35 cellular contexts compared by ENCODE assay signal in the genomic region with DNA sequence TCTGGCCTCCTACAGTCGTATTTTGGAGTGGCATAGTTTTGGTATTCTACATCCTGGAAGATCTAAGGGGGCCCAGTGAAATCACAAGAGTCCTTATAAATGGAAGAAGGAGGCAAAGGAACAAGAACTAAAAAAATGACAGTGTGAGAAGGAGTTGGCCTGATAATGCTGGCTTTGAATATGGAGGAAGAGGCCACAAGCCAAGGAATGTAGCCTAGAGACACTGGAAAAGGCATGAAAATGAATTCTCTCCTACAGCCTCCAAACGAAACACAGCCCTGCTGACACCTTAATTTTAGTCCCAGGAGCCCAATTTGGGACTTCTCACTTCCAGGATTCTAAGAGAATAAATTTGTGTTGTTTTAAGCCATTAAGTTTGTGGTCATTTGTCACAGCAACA. TPM values are rescaled to one million over a fixed set of nuclear protein-coding genes. Genes with fewer than 3 reads are reported as not detected.
"Had no signal": no experiment of that assay in that cellular context is flagged by ENCODE, and none has a peak within 500 bp of the region (broad histone marks: within the 10 kb centered on the region; RNA-seq: fewer than 3 reads in every experiment).

No MANE protein-coding gene starts in this region.

- H3K9me3 ChIP-seq: adrenal gland had no signal

- H3K27ac ChIP-seq: adrenal gland, ascending aorta, body of pancreas, brain microvascular endothelial cell, breast epithelium, cardiac muscle cell had no signal

- DNase-seq: activated effector memory CD4-positive, alpha-beta T cell treated with anti-CD3 and anti-CD28 coated beads, Interleukin-2, amount 50 U/mL, for 16 hours; activated effector memory CD4-positive, alpha-beta T cell treated with Interleukin-2 at 50 U/mL for 16 hours; activated gamma-delta T cell; activated gamma-delta T cell treated with Interleukin-2 at 50 U/mL for 16 hours; activated naive CD4-positive, alpha-beta T cell; activated naive CD4-positive, alpha-beta T cell treated with anti-CD3 and anti-CD28 coated beads for 36 hours; activated naive CD4-positive, alpha-beta T cell treated with anti-CD3 and anti-CD28 coated beads, Interleukin-2, amount 10 ng/mL, durations not matched to agents 7 days and 5 days; activated naive CD4-positive, alpha-beta T cell treated with anti-CD3 and anti-CD28 coated beads, Interleukin-2, amount 50 U/mL, for 16 hours; activated naive CD4-positive, alpha-beta T cell treated with Interleukin-2 at 50 U/mL for 16 hours; activated naive CD8-positive, alpha-beta T cell treated with anti-CD3 and anti-CD28 coated beads for 36 hours; activated naive CD8-positive, alpha-beta T cell treated with anti-CD3 and anti-CD28 coated beads, Interleukin-2, amount 10 ng/mL, durations not matched to agents 7 days and 5 days; activated naive CD8-positive, alpha-beta T cell treated with anti-CD3 and anti-CD28 coated beads, Interleukin-2, amount 50 U/mL, for 24 hours; activated T-cell treated with anti-CD3 and anti-CD28 coated beads, Interleukin-2, amount 50 U/mL, for 24 hours; activated T-cell treated with anti-CD3 and anti-CD28 coated beads, Interleukin-2, amount 50 U/mL, for 4 hours; activated T-cell treated with anti-CD3 and anti-CD28 coated beads, Interleukin-2, amount 50 U/mL, for 48 hours; activated T-cell treated with anti-CD3 and anti-CD28 coated beads, Interleukin-2, amount 50 U/mL, for 72 hours; adrenal gland; amniotic stem cell; amygdala; anterior cingulate cortex; aorta; body of pancreas; brain microvascular endothelial cell; caudate nucleus; central memory CD4-positive, alpha-beta T cell; cerebellar nuclear complex had no signal

- FAIRE-seq: astrocyte, bronchial epithelial cell had no signal

- H3K4me3 ChIP-seq: adrenal gland, ascending aorta, body of pancreas, breast epithelium, cardiac muscle cell had no signal

- H3K4me1 ChIP-seq: adrenal gland, ascending aorta, body of pancreas, breast epithelium had no signal

- ATAC-seq: activated naive CD4-positive, alpha-beta T cell treated with anti-CD3 and anti-CD28 coated beads, Interleukin-2, amount 50 U/mL, for 72 hours; activated naive CD8-positive, alpha-beta T cell treated with anti-CD3 and anti-CD28 coated beads, Interleukin-2, amount 50 U/mL, for 24 hours; activated T-cell treated with anti-CD3 and anti-CD28 coated beads, Interleukin-2, amount 50 U/mL, for 4 hours; activated T-cell treated with anti-CD3 and anti-CD28 coated beads, Interleukin-2, amount 50 U/mL, for 72 hours; activated T-helper 17 cell treated with anti-CD3 and anti-CD28 coated beads, Interleukin-2, amount 50 U/mL, for 72 hours; body of pancreas had no signal

- H3K36me3 ChIP-seq: adrenal gland, ascending aorta, brain microvascular endothelial cell, breast epithelium, cardiac muscle cell had no signal

- H3K27me3 ChIP-seq: adrenal gland, ascending aorta, body of pancreas, brain microvascular endothelial cell, breast epithelium, cardiac muscle cell had no signal

RNA-seq across cellular contexts. Expression of gene LIPC, which starts 54.6 kb away (rescaled TPM):
- total RNA-seq: ascending aorta, astrocyte, cardiac muscle cell, cerebellum, chondrocyte had no signal
- polyA plus RNA-seq: cardiac muscle cell had no signal
